Comparison of ENCODE assay signal across 8 cellular contexts in genomic region chr9:93059097-93059959, GRCh38. TPM values are rescaled to one million over a fixed set of nuclear protein-coding genes. Genes with fewer than 3 reads are reported as not detected.
DNase-seq lines count a peak whose midpoint lies in the region; ATAC-seq and TF ChIP-seq lines count a peak whose summit lies in the region.

No MANE protein-coding gene starts in this region.

- H3K36me3 ChIP-seq in stomach: no peaks in the 10 kb centered on the region

- H3K27me3 ChIP-seq in stomach: no peaks in the 10 kb centered on the region

- peak; percentile 60 to 61 for DNase-seq in activated T-cell treated with anti-CD3 and anti-CD28 coated beads, Interleukin-2, amount 50 U/mL, for 48 hours
- DNase-seq in stomach (peak; percentile 24), T-helper 9 cell (no peak), epidermal melanocyte (ENCODE audit: insufficient read length, low spot score) (no peak), cerebellar cortex (ENCODE audit: low spot score) (no peak)

- intact Hi-C loops in stomach (cut with DNase I; ENCODE audit: low total_unique reads): no loop called here

- TF ChIP-seq CTCF in GM12875 (IDR thresholded peaks at IDR 0.05; ENCODE audit: borderline replicate concordance, insufficient read depth, low read depth, low read length) (no peak), stomach (IDR thresholded peaks at IDR 0.05) (no peak)

- no peak for TF ChIP-seq EP300 in stomach (IDR thresholded peaks at IDR 0.05)

- ATAC-seq in HG03439 (IDR thresholded peaks at IDR 0.05; ENCODE audit: unreplicated experiment): peak; percentile 23

- no peaks in the 10 kb centered on the region for H3K9me3 ChIP-seq in iPS-18c (ENCODE audit: control insufficient read depth, insufficient read depth, low read length)
- no peaks in the 10 kb centered on the region for H3K9me3 ChIP-seq in stomach

- WGBS in stomach, 5 donors: 38 to 60% (median 46%) methylated on average over 23 to 46 of the region's 46 CpGs

- H3K4me1 ChIP-seq in stomach: peaks cover 38 to 70% (median 49%) of the 10 kb centered on the region in 4 donors

- peak overlapping the region; percentile 39 to 81 (median 69) for H3K27ac ChIP-seq in stomach

- peak overlapping the region; percentile 64 for H3K4me3 ChIP-seq in GM12875 (ENCODE audit: low read depth, low read length)
- H3K4me3 ChIP-seq in iPS-18c (ENCODE audit: insufficient read depth, low read depth, low read length): peak overlapping the region; percentile 44; the same call in 1 of the 2 replicates
- H3K4me3 ChIP-seq in stomach: peak overlapping the region; percentile 55 to 65 (median 58)

- no peak for TF ChIP-seq POLR2A in stomach (IDR thresholded peaks at IDR 0.05)

RNA-seq across cellular contexts. Expression of gene SUSD3, which starts 0.8 kb away (rescaled TPM):
- 1 to 10 TPM in 3 of 5 donors, not detected in 2; 1.7 to 4.5 (median 2.4) TPM for total RNA-seq in stomach
- polyA plus RNA-seq in stomach: 1 to 10 TPM; 2.0 to 3.4 (median 2.9) TPM

RNA-seq across cellular contexts. Expression of gene CARD19, which starts 36.7 kb away (rescaled TPM):
- 10 to 100 TPM; 14.3 to 95.1 (median 58.0) TPM for total RNA-seq in stomach
- polyA plus RNA-seq in stomach: 10 to 100 TPM; 32.9 to 46.6 (median 44.5) TPM

Comparison
In these comparisons a context has a peak if more than half of its experiments do, and no peak if none do; other contexts are left out.
1. DNase-seq: peak in activated T-cell treated with anti-CD3 and anti-CD28 coated beads, Interleukin-2, amount 50 U/mL, for 48 hours (2 of 2) and stomach (single experiment); none in T-helper 9 cell (single experiment), epidermal melanocyte (single experiment) and cerebellar cortex (single experiment).
2. Peak in every context shown above with its lines, with median percentiles within 50 percentile points of each other: H3K4me3 ChIP-seq.